ENCODE assay signal across 1 cellular context in genomic region chr9:135226369-135227050, GRCh38.
TF ChIP-seq lines count a peak whose summit lies in the region.

No MANE protein-coding gene starts in this region.

TF ChIP-seq in K562, 482 proteins besides CTCF, POLR2A, EP300 and RAD21 (continued from another document):
- TF ChIP-seq ZHX1 (conservative IDR thresholded peaks at IDR 0.05; ENCODE audit: low read length) (no peak), MTA2 (IDR thresholded peaks at IDR 0.05; ENCODE audit: low read depth) (no peak), ZNF830 (CRISPR knock-in tag; IDR thresholded peaks at IDR 0.05) (no peak), ZNF589 (CRISPR knock-in tag; IDR thresholded peaks at IDR 0.05; ENCODE audit: low read depth) (no peak), ID3 (CRISPR knock-in tag; IDR thresholded peaks at IDR 0.05) (no peak), ID3 (tag; IDR thresholded peaks at IDR 0.05) (no peak), SAP30 (IDR thresholded peaks at IDR 0.05; ENCODE audit: borderline replicate concordance, insufficient read depth, low read depth, low read length, poor library complexity, severe bottlenecking) (no peak), ZNF449 (CRISPR knock-in tag; IDR thresholded peaks at IDR 0.05) (no peak), NEUROD1 (IDR thresholded peaks at IDR 0.05; ENCODE audit: borderline replicate concordance, low read depth, low read length, partially characterized antibody) (no peak), ARHGAP35 (IDR thresholded peaks at IDR 0.05; ENCODE audit: partially characterized antibody) (no peak), BCLAF1 (IDR thresholded peaks at IDR 0.05; ENCODE audit: borderline replicate concordance in 1 of 2, control insufficient read depth in 1 of 2, low read depth in 2 of 2, low read length in 1 of 2) (no peak), E2F6 (IDR thresholded peaks at IDR 0.05; ENCODE audit: borderline replicate concordance in 1 of 2, extremely low read depth in 1 of 2, insufficient read depth in 1 of 2, insufficient read length in 1 of 2, low read depth in 1 of 2, low read length in 1 of 2, poor library complexity in 1 of 2, severe bottlenecking in 1 of 2) (no peak)
